ENCODE assay signal across 8 cellular contexts in the genomic region with DNA sequence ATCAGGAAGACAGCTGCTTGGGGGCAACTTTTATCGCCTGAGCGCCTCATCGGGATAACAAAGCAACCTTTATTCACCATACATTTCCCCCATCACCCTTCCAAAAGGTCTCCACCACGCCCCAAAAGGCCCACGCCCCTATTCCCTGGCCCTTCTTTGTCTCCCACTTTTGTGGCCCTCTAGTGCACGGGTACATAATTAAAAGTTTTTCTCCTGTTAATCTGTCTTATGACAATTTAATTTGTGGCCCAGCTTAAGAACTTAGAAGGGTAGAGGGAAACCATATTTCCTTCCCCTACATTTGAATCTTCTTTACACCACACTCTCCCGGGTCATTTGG. TPM values are rescaled to one million over a fixed set of nuclear protein-coding genes. Genes with fewer than 3 reads are reported as not detected.
A peak's percentile ranks its signal among the peaks of the same experiment; 100 is the strongest.
DNase-seq lines count a peak whose midpoint lies in the region; ATAC-seq and TF ChIP-seq lines count a peak whose summit lies in the region.

No MANE protein-coding gene starts in this region.

- DNase-seq in GM20000 (ENCODE audit: low spot score) (peak; percentile 27), MM.1S (peak; percentile 50), immature natural killer cell (no peak), NCI-H2081 (lab: John Stamatoyannopoulos, UW) (no peak), hypothalamus (lab: John Stamatoyannopoulos, UW) (no peak)
- DNase-seq in activated naive CD4-positive, alpha-beta T cell treated with anti-CD3 and anti-CD28 coated beads, Interleukin-2, amount 10 ng/mL, durations not matched to agents 7 days and 5 days: peak; percentile 44
- DNase-seq in stimulated activated naive CD8-positive, alpha-beta T cell treated with anti-CD3 and anti-CD28 coated beads, Interleukin-15, Interleukin-2, amounts not matched to agents 100 U/mL and 50 U/mL, for 24 hours: peak; percentile 37

- peak overlapping the region; percentile 91 for H3K4me3 Mint-ChIP-seq in activated naive CD4-positive, alpha-beta T cell treated with anti-CD3 and anti-CD28 coated beads, Interleukin-2, amount 10 ng/mL, durations not matched to agents 7 days and 5 days
- H3K4me3 Mint-ChIP-seq in immature natural killer cell: peak overlapping the region; percentile 85 to 91 (median 90)

- H2AFZ ChIP-seq in MM.1S (ENCODE audit: low read length): peak overlapping the region; percentile 72

- peaks cover 36% of the 10 kb centered on the region for H3K4me1 Mint-ChIP-seq in activated naive CD4-positive, alpha-beta T cell treated with anti-CD3 and anti-CD28 coated beads, Interleukin-2, amount 10 ng/mL, durations not matched to agents 7 days and 5 days
- H3K4me1 Mint-ChIP-seq in immature natural killer cell: peaks cover 43 to 59% of the 10 kb centered on the region in 2 donors

- peaks cover 10% of the 10 kb centered on the region; the same call in 1 of the 2 replicates for H3K27me3 ChIP-seq in MM.1S (replicated peaks; ENCODE audit: insufficient read depth, low read length)

- CTCF ChIA-PET in activated naive CD4-positive, alpha-beta T cell treated with anti-CD3 and anti-CD28 coated beads, Interleukin-2, amount 10 ng/mL, durations not matched to agents 7 days and 5 days (lab: Charles Lee): interaction anchor here (0.6 to 4.3 kb wide), 25 partner anchors 13 to 343 kb away, joined by 3 to 46 read pairs (median 5); partner anchors contain the start of genes BBS9, KBTBD2 and NT5C3A

- H3K4me3 ChIP-seq in MM.1S (ENCODE audit: low read length): peak overlapping the region; percentile 89

- peaks cover 36% of the 10 kb centered on the region for H3K27me3 Mint-ChIP-seq in activated naive CD4-positive, alpha-beta T cell treated with anti-CD3 and anti-CD28 coated beads, Interleukin-2, amount 10 ng/mL, durations not matched to agents 7 days and 5 days
- peaks cover 4 to 22% (median 10%) of the 10 kb centered on the region in 3 donors for H3K27me3 Mint-ChIP-seq in immature natural killer cell (ENCODE audit: low read depth in 3 of 3)

- peaks cover 54% of the 10 kb centered on the region for H3K79me2 ChIP-seq in MM.1S (ENCODE audit: low read length)

- peak overlapping the region; percentile 71 for H3K9ac ChIP-seq in MM.1S (ENCODE audit: low read length)

- no peaks in the 10 kb centered on the region for H3K36me3 Mint-ChIP-seq in activated naive CD4-positive, alpha-beta T cell treated with anti-CD3 and anti-CD28 coated beads, Interleukin-2, amount 10 ng/mL, durations not matched to agents 7 days and 5 days
- H3K36me3 Mint-ChIP-seq in immature natural killer cell: no peaks in the 10 kb centered on the region

- peak overlapping the region; percentile 72 for H3K27ac ChIP-seq in C4-2B
- peak overlapping the region; percentile 41; the same call in 1 of the 2 replicates for H3K27ac ChIP-seq in MM.1S (ENCODE audit: low read length)

- H3K4me1 ChIP-seq in MM.1S (ENCODE audit: low read length): peaks cover 13% of the 10 kb centered on the region; the same call in 1 of the 2 replicates

- peak overlapping the region; percentile 93 for H3K4me2 ChIP-seq in MM.1S (ENCODE audit: low read depth, low read length)

- H3K9me3 Mint-ChIP-seq in activated naive CD4-positive, alpha-beta T cell treated with anti-CD3 and anti-CD28 coated beads, Interleukin-2, amount 10 ng/mL, durations not matched to agents 7 days and 5 days: no peaks in the 10 kb centered on the region
- H3K9me3 Mint-ChIP-seq in immature natural killer cell: no peaks in the 10 kb centered on the region

- no peaks in the 10 kb centered on the region for H3K9me2 ChIP-seq in MM.1S (replicated peaks; ENCODE audit: insufficient read depth, low read length)

- no peaks in the 10 kb centered on the region for H3K9me3 ChIP-seq in MM.1S (replicated peaks; ENCODE audit: insufficient read depth, low read length)

- no peak for TF ChIP-seq CTCF in C4-2B (conservative IDR thresholded peaks at IDR 0.05)
- TF ChIP-seq CTCF in GM20000 (IDR thresholded peaks at IDR 0.05; ENCODE audit: extremely low read depth, missing control alignments): no peak
- peak; percentile 28 for TF ChIP-seq CTCF in MM.1S (IDR thresholded peaks at IDR 0.05; ENCODE audit: low read length)

- peaks cover 9% of the 10 kb centered on the region; the same call in 1 of the 2 replicates for H4K20me1 ChIP-seq in MM.1S (ENCODE audit: insufficient read depth, low read length)

- H3F3A ChIP-seq in MM.1S (ENCODE audit: insufficient read depth, low read length): peaks cover 25% of the 10 kb centered on the region

- ATAC-seq in stimulated activated naive CD8-positive, alpha-beta T cell treated with anti-CD3 and anti-CD28 coated beads, Interleukin-15, Interleukin-2, amounts not matched to agents 100 U/mL and 50 U/mL, for 24 hours: no peak

- no peaks in the 10 kb centered on the region for H3K36me3 ChIP-seq in MM.1S (replicated peaks; ENCODE audit: insufficient read depth, low read length)

- peak overlapping the region; percentile 70 for H3K27ac Mint-ChIP-seq in activated naive CD4-positive, alpha-beta T cell treated with anti-CD3 and anti-CD28 coated beads, Interleukin-2, amount 10 ng/mL, durations not matched to agents 7 days and 5 days
- H3K27ac Mint-ChIP-seq in immature natural killer cell: peak overlapping the region; percentile 49 to 85 (median 77)

RNA-seq across cellular contexts. Expression of gene RP9, which starts 0.6 kb away (rescaled TPM):
- 10 to 100 TPM; 13.7 to 20.1 (median 17.1) TPM for polyA plus RNA-seq in immature natural killer cell

RNA-seq across cellular contexts. Expression of gene BBS9, which starts 20.8 kb away (rescaled TPM):
- 10 to 100 TPM in 2 of 3 donors, 1 to 10 TPM in 1; 5.9 to 12.3 (median 10.8) TPM for polyA plus RNA-seq in immature natural killer cell

RNA-seq across cellular contexts. Expression of gene NT5C3A, which starts 46.0 kb away (rescaled TPM):
- polyA plus RNA-seq in immature natural killer cell: 10 to 100 TPM; 46.1 to 92.9 (median 47.8) TPM

Comparison
In these comparisons a context has a peak if more than half of its experiments do, and no peak if none do; other contexts are left out.
1. DNase-seq: peak in GM20000 (single experiment), MM.1S (single experiment), activated naive CD4-positive, alpha-beta T cell treated with anti-CD3 and anti-CD28 coated beads, Interleukin-2, amount 10 ng/mL, durations not matched to agents 7 days and 5 days (single experiment) and stimulated activated naive CD8-positive, alpha-beta T cell treated with anti-CD3 and anti-CD28 coated beads, Interleukin-15, Interleukin-2, amounts not matched to agents 100 U/mL and 50 U/mL, for 24 hours (single experiment); none in immature natural killer cell (0 of 3), NCI-H2081 (0 of 2) and hypothalamus (0 of 51).